ENCODE assay signal across 13 cellular contexts in genomic region chr12:16474801-16475200, GRCh38.
DNase-seq lines count a peak whose midpoint lies in the region; TF ChIP-seq lines count a peak whose summit lies in the region.
"Had no signal": no experiment of that assay in that cellular context is flagged by ENCODE, and none has a peak within 500 bp of the region (broad histone marks: within the 10 kb centered on the region; RNA-seq: fewer than 3 reads in every experiment).

No MANE protein-coding gene starts in this region.

- H4K20me1 ChIP-seq in hepatocyte (ENCODE audit: insufficient read depth, poor library complexity, severe bottlenecking) = no peaks in the 10 kb centered on the region

- no peaks in the 10 kb centered on the region for H3K79me2 ChIP-seq in hepatocyte

- no peaks in the 10 kb centered on the region for H3K36me3 ChIP-seq in hepatocyte (replicated peaks; ENCODE audit: insufficient read depth, low read depth)

- peak; percentile 14 for DNase-seq in NCI-H82 (lab: John Stamatoyannopoulos, UW)
- no peak for DNase-seq in NCI-H82 treated with DMSO at 0.1 percent for 48 hours (lab: John Stamatoyannopoulos, UW; ENCODE audit: unreplicated experiment)
- DNase-seq in NCI-H2081 (lab: John Stamatoyannopoulos, UW) = peak; percentile 84 to 94
- peak; percentile 68 for DNase-seq in NCI-H69 (lab: John Stamatoyannopoulos, UW)
- no peak for DNase-seq in NCI-H524 treated with DMSO at 0.1 percent for 48 hours (lab: John Stamatoyannopoulos, UW)
- DNase-seq in DMS153 treated with DMSO at 0.1 percent for 48 hours (lab: John Stamatoyannopoulos, UW; ENCODE audit: unreplicated experiment) = no peak
- DNase-seq in hepatocyte (ENCODE audit: low spot score) = no peak
- DNase-seq: C1 segment of cervical spinal cord; CD4-positive, alpha-beta T cell; GF-D8; HCEC 1CT; HFFc6 had no signal

- H2AFZ ChIP-seq in hepatocyte = no peak overlapping the region

- no peaks in the 10 kb centered on the region for H3K4me1 ChIP-seq in hepatocyte (ENCODE audit: insufficient read depth)

- H3K9me3 ChIP-seq in hepatocyte (ENCODE audit: low read depth) = no peaks in the 10 kb centered on the region

- H3K4me3 ChIP-seq in hepatocyte = no peak overlapping the region

- no peaks in the 10 kb centered on the region for H3K9me2 ChIP-seq in hepatocyte (replicated peaks; ENCODE audit: insufficient read depth)

- H3K27me3 ChIP-seq in hepatocyte = no peaks in the 10 kb centered on the region

- no peak overlapping the region for H3K4me2 ChIP-seq in hepatocyte

- WGBS in hepatocyte (ENCODE audit: low lambda C conversion rate, missing lambda C conversion rate) = 80% methylated on average over 2 of the region's 2 CpGs

- TF ChIP-seq CTCF in hepatocyte (IDR thresholded peaks at IDR 0.05; ENCODE audit: poor library complexity) = no peak

- H3K27ac ChIP-seq in hepatocyte = no peak overlapping the region
- H3K27ac ChIP-seq: HL-60 had no signal

Comparison
In these comparisons a context has a peak if more than half of its experiments do, and no peak if none do; other contexts are left out.
1. DNase-seq: peak in NCI-H82 (single experiment), NCI-H2081 (2 of 2) and NCI-H69 (single experiment); none in NCI-H82 treated with DMSO at 0.1 percent for 48 hours (single experiment), NCI-H524 treated with DMSO at 0.1 percent for 48 hours (single experiment), DMS153 treated with DMSO at 0.1 percent for 48 hours (single experiment) and hepatocyte (single experiment).